Comparison of ENCODE assay signal across 19 cellular contexts in genomic region chr1:201294876-201295275, GRCh38. TPM values are rescaled to one million over a fixed set of nuclear protein-coding genes. Genes with fewer than 3 reads are reported as not detected.
A peak's percentile ranks its signal among the peaks of the same experiment; 100 is the strongest.
DNase-seq lines count a peak whose midpoint lies in the region; ATAC-seq, FAIRE-seq and TF ChIP-seq lines count a peak whose summit lies in the region.
"Had no signal": no experiment of that assay in that cellular context is flagged by ENCODE, and none has a peak within 500 bp of the region (broad histone marks: within the 10 kb centered on the region; RNA-seq: fewer than 3 reads in every experiment).

No MANE protein-coding gene starts in this region.

- H4K8ac ChIP-seq in neuronal stem cell (ENCODE audit: low read depth, low read length): no peak overlapping the region

- H3K36me3 ChIP-seq in SJCRH30 (no peaks in the 10 kb centered on the region), neuronal stem cell (replicated peaks in 1 of 2; ENCODE audit: control insufficient read depth in 2 of 2, insufficient read depth in 2 of 2, low read length in 2 of 2) (no peaks in the 10 kb centered on the region)
- H3K36me3 ChIP-seq: HAP-1 had no signal

- H3K9ac ChIP-seq in neuronal stem cell (ENCODE audit: low read depth, low read length, poor library complexity): no peak overlapping the region

- H4K91ac ChIP-seq in neuronal stem cell (ENCODE audit: low read depth, low read length, poor library complexity): no peak overlapping the region

- POLR2A ChIA-PET in A549 (lab: Yijun Ruan, JAX): no interaction called here

- no peak overlapping the region for H3K4me3 ChIP-seq in A549
- no peak overlapping the region for H3K4me3 ChIP-seq in SJCRH30
- H3K4me3 ChIP-seq in neuronal stem cell (ENCODE audit: low read length in 2 of 2): no peak overlapping the region
- H3K4me3 ChIP-seq: HAP-1, PC-9 had no signal

- H3K4me2 ChIP-seq in A549 (no peak overlapping the region), neuronal stem cell (ENCODE audit: insufficient read depth, low read length, poor library complexity, severe bottlenecking) (no peak overlapping the region)

- no peak for TF ChIP-seq RAD21 in A549 (conservative IDR thresholded peaks at IDR 0.05 in 1 of 2, IDR thresholded peaks at IDR 0.05 in 1 of 2)

- no peaks in the 10 kb centered on the region for H3K27me3 ChIP-seq in SJCRH30
- H3K27me3 ChIP-seq in neuronal stem cell (ENCODE audit: control insufficient read depth in 3 of 3, insufficient read depth in 3 of 3, low read depth in 1 of 3, low read length in 3 of 3): peaks cover 0 to 26% (median 0%) of the 10 kb centered on the region in 3 experiments

- FAIRE-seq in A549 (lab: Jason Lieb, UNC) (no peak), GM12892 (lab: Jason Lieb, UNC) (no peak)

- H2BK15ac ChIP-seq in neuronal stem cell (ENCODE audit: low read length): no peak overlapping the region

- no peak for TF ChIP-seq EP300 in A549 (IDR thresholded peaks at IDR 0.05)

- ATAC-seq in A549 (no peak), HG02938 (IDR thresholded peaks at IDR 0.05; ENCODE audit: unreplicated experiment) (no peak)
- no peak for ATAC-seq in stimulated activated naive CD8-positive, alpha-beta T cell treated with anti-CD3 and anti-CD28 coated beads, Interleukin-15, Interleukin-2, amounts not matched to agents 100 U/mL and 50 U/mL, for 24 hours
- ATAC-seq: Right ventricle myocardium inferior had no signal

- H3K4ac ChIP-seq in neuronal stem cell (ENCODE audit: low read length): no peak overlapping the region

- H3K4me1 ChIP-seq in A549 (peaks cover 30% of the 10 kb centered on the region), SJCRH30 (peaks cover 24% of the 10 kb centered on the region), neuronal stem cell (ENCODE audit: control insufficient read depth in 2 of 2, insufficient read depth in 1 of 2, low read depth in 1 of 2, low read length in 2 of 2) (peaks cover 0 to 13% of the 10 kb centered on the region in 2 donors)

- H3K14ac ChIP-seq in neuronal stem cell (ENCODE audit: low read length): no peak overlapping the region

- H2BK12ac ChIP-seq in neuronal stem cell (ENCODE audit: low read length): no peak overlapping the region

- H2AFZ ChIP-seq in neuronal stem cell (ENCODE audit: low read length): no peak overlapping the region
- H2AFZ ChIP-seq: PC-9 had no signal

- no peak for TF ChIP-seq CTCF in A549 (IDR thresholded peaks at IDR 0.05)

- no peak overlapping the region for H2BK120ac ChIP-seq in neuronal stem cell (ENCODE audit: low read depth, low read length)

- no peak overlapping the region for H2BK5ac ChIP-seq in neuronal stem cell (ENCODE audit: low read length)

- no peaks in the 10 kb centered on the region for H3K9me3 ChIP-seq in A549
- no peaks in the 10 kb centered on the region for H3K9me3 ChIP-seq in SJCRH30 (replicated peaks)
- no peaks in the 10 kb centered on the region for H3K9me3 ChIP-seq in neuronal stem cell (replicated peaks in 1 of 2; ENCODE audit: control insufficient read depth in 2 of 2, insufficient read depth in 1 of 2, low read depth in 1 of 2, low read length in 2 of 2)
- H3K9me3 ChIP-seq: Caco-2, HAP-1 had no signal

- CTCF ChIA-PET in A549 (lab: Yijun Ruan, JAX): interaction anchor here (1.0 to 1.3 kb wide), 3 partner anchors 13 to 66 kb away, joined by 3 read pairs; no protein-coding TSS in a partner anchor

- H3K23ac ChIP-seq in neuronal stem cell (ENCODE audit: low read depth, low read length, poor library complexity): no peak overlapping the region

- TF ChIP-seq POLR2A in A549 (IDR thresholded peaks at IDR 0.05; ENCODE audit: low read length) (no peak), GM12892 (IDR thresholded peaks at IDR 0.05; ENCODE audit: low read depth, low read length) (no peak)

- no peak overlapping the region for H2AK5ac ChIP-seq in neuronal stem cell (ENCODE audit: low read depth, low read length)

- H3K27ac ChIP-seq in A549 (peak overlapping the region; percentile 13 to 30; a peak in 1 of 6 replicates), SJCRH30 (peak overlapping the region; percentile 50), epithelial cell of prostate (peak overlapping the region; percentile 93), neuronal stem cell (replicated peaks; ENCODE audit: low read length) (peak overlapping the region; percentile 54)
- H3K27ac ChIP-seq: PC-9 had no signal

- no peaks in the 10 kb centered on the region for H3K79me1 ChIP-seq in neuronal stem cell (ENCODE audit: low read depth, low read length)

- 80% methylated on average over 2 of the region's 2 CpGs for WGBS in A549 (ENCODE audit: missing lambda C conversion rate)
- no CpG with 5 or more reads among the region's 2 CpGs for WGBS in neuronal stem cell (ENCODE audit: extremely low coverage in 2 of 2, insufficient read length in 2 of 2, insufficient replicate concordance in 1 of 2), 2 donors

- DNase-seq in A549 (ENCODE audit: low read depth in 1 of 2, low spot score in 1 of 2) (no peak), SJCRH30 (no peak), epithelial cell of prostate (ENCODE audit: low read depth, low spot score) (no peak), neuronal stem cell (ENCODE audit: low spot score) (no peak), NCI-H1092 treated with DMSO at 0.1 percent for 48 hours (lab: John Stamatoyannopoulos, UW) (no peak), GM12892 (ENCODE audit: insufficient read length) (no peak)
- DNase-seq in stimulated activated naive CD8-positive, alpha-beta T cell treated with anti-CD3 and anti-CD28 coated beads, Interleukin-15, Interleukin-2, amounts not matched to agents 100 U/mL and 50 U/mL, for 24 hours: no peak
- DNase-seq: Caco-2, Kasumi-1, NCI-H1417 treated with DMSO at 0.1 percent for 48 hours, NCI-H2081, NCI-H2227 treated with DMSO at 0.1 percent for 48 hours, NCI-H526 treated with DMSO at 0.1 percent for 48 hours, PC-9 had no signal

- H3K18ac ChIP-seq in neuronal stem cell (ENCODE audit: low read length): no peak overlapping the region

TF ChIP-seq in A549, 52 proteins besides CTCF, POLR2A, EP300 and RAD21 (continues in another document):
- TF ChIP-seq EHF (CRISPR knock-in tag; IDR thresholded peaks at IDR 0.05): no peak
- no peak for TF ChIP-seq JUN (IDR thresholded peaks at IDR 0.05)
- no peak for TF ChIP-seq REST (IDR thresholded peaks at IDR 0.05)
- TF ChIP-seq, protein P1, sequence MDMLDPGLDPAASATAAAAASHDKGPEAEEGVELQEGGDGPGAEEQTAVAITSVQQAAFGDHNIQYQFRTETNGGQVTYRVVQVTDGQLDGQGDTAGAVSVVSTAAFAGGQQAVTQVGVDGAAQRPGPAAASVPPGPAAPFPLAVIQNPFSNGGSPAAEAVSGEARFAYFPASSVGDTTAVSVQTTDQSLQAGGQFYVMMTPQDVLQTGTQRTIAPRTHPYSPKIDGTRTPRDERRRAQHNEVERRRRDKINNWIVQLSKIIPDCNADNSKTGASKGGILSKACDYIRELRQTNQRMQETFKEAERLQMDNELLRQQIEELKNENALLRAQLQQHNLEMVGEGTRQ (IDR thresholded peaks at IDR 0.05): no peak
- TF ChIP-seq CHD4 (IDR thresholded peaks at IDR 0.05; ENCODE audit: borderline replicate concordance): no peak
- TF ChIP-seq HMGXB4 (CRISPR knock-in tag; IDR thresholded peaks at IDR 0.05; ENCODE audit: borderline replicate concordance): no peak

RNA-seq across cellular contexts. Expression of gene PKP1, which starts 11.6 kb away (rescaled TPM):
- polyA plus RNA-seq in A549 (2011; rRNA removed) (not detected in 2 replicates), A549 (2017; fragmentation: RNase III; extraction: RNeasy Plus Mini Kit Qiagen cat#74134 plus additional on column Dnase treatment) (not detected in 3 replicates)
- polyA plus RNA-seq in A549 (2012; cell fraction: cytosol; rRNA removed): 0.01 TPM in 1 of 2 replicates, not detected in the other
- polyA plus RNA-seq in A549 (2012; cell fraction: nucleus; rRNA removed): not detected in 2 replicates
- polyA minus RNA-seq in A549 (2011; rRNA and poly(A)+ RNA removed): not detected in 2 replicates
- not detected in 2 replicates for total RNA-seq in SJCRH30 (2014; rRNA removed; shearing (Covaris generic))
- polyA plus RNA-seq in neuronal stem cell (2013, experiment 1 of 2): 0.04 TPM
- polyA plus RNA-seq in neuronal stem cell (2013, experiment 2 of 2): 0.03 TPM
- not detected for polyA plus RNA-seq in GM12892 (2012; ENCODE audit: missing spikeins)
- total RNA-seq: A172, Caco-2 had no signal
- polyA plus RNA-seq: CD14-positive monocyte had no signal

Comparison
In these comparisons a context has a peak if more than half of its experiments do, and no peak if none do; other contexts are left out.
1. H3K27ac ChIP-seq: peak in every context shown above with its lines; median percentile 93 in epithelial cell of prostate; 54 in neuronal stem cell; 50 in SJCRH30; 22 in A549.